25 cellular contexts compared by ENCODE assay signal in genomic region chr3:10932596-10932995, GRCh38. TPM values are rescaled to one million over a fixed set of nuclear protein-coding genes. Genes with fewer than 3 reads are reported as not detected.
"Had no signal": no experiment of that assay in that cellular context is flagged by ENCODE, and none has a peak within 500 bp of the region (broad histone marks: within the 10 kb centered on the region; RNA-seq: fewer than 3 reads in every experiment).

No MANE protein-coding gene starts in this region.

- H2AFZ ChIP-seq: hepatocyte had no signal

- H3K4me2 ChIP-seq: hepatocyte had no signal

- H3K4me3 Mint-ChIP-seq: activated B cell treated with CpG ODN at 0.5 μM for 24 hours; activated CD4-positive, alpha-beta T cell treated with anti-CD3 and anti-CD28 coated beads for 36 hours; activated naive CD4-positive, alpha-beta T cell treated with anti-CD3 and anti-CD28 coated beads, Interleukin-2, amount 10 ng/mL, durations not matched to agents 7 days and 5 days; dendritic cell treated with granulocyte-macrophage colony-stimulating factor and Interleukin-4, amounts not matched to agents 40 ng/mL and 50 ng/mL, for 4 days; immature natural killer cell; nephron progenitor cell; T-helper 17 cell had no signal

- DNase-seq: activated B cell treated with CpG ODN at 0.5 μM for 24 hours; activated CD4-positive, alpha-beta T cell treated with anti-CD3 and anti-CD28 coated beads for 36 hours; activated CD4-positive, alpha-beta T cell treated with anti-CD3 and anti-CD28 coated beads, Interleukin-2, amount 50 U/mL, for 48 hours; activated naive CD4-positive, alpha-beta T cell treated with anti-CD3 and anti-CD28 coated beads, Interleukin-2, amount 10 ng/mL, durations not matched to agents 7 days and 5 days; activated T-cell treated with anti-CD3 and anti-CD28 coated beads, Interleukin-2, amount 50 U/mL, for 48 hours; anterior cingulate cortex; effector CD8-positive, alpha-beta T cell; glutamatergic neuron; immature natural killer cell; kidney glomerular epithelial cell; left lung; nephron progenitor cell; occipital lobe; stimulated activated CD4-positive, alpha-beta T cell treated with anti-CD3 and anti-CD28 coated beads, Interleukin-4, amount 100 ng/mL, for 1 hour; stimulated activated naive CD4-positive, alpha-beta T cell treated with Interleukin-2 at 50 U/mL for 16 hours; SW 1271; T-helper 17 cell; upper lobe of left lung had no signal

- H3K27me3 ChIP-seq: cardiac muscle cell, hepatocyte, left lung, upper lobe of left lung had no signal

- H3K4me1 ChIP-seq: body of pancreas, left lung, upper lobe of left lung had no signal

- H3K27me3 Mint-ChIP-seq: activated CD4-positive, alpha-beta T cell treated with anti-CD3 and anti-CD28 coated beads for 36 hours; activated naive CD4-positive, alpha-beta T cell treated with anti-CD3 and anti-CD28 coated beads, Interleukin-2, amount 10 ng/mL, durations not matched to agents 7 days and 5 days had no signal

- ATAC-seq: activated CD4-positive, alpha-beta T cell treated with anti-CD3 and anti-CD28 coated beads for 36 hours; body of pancreas; esophagus mucosa; left lung; T-helper 17 cell had no signal

- H3K4me3 ChIP-seq: body of pancreas, cardiac muscle cell, hepatocyte, left lung, thoracic aorta, upper lobe of left lung had no signal

- H3K79me2 ChIP-seq: hepatocyte had no signal

- H3K36me3 ChIP-seq: cardiac muscle cell, left lung, thoracic aorta, upper lobe of left lung had no signal

- H3K27ac ChIP-seq: body of pancreas, cardiac muscle cell, hepatocyte, left lung, thoracic aorta, upper lobe of left lung had no signal

- H3K9me3 Mint-ChIP-seq: activated B cell treated with CpG ODN at 0.5 μM for 24 hours; activated naive CD4-positive, alpha-beta T cell treated with anti-CD3 and anti-CD28 coated beads, Interleukin-2, amount 10 ng/mL, durations not matched to agents 7 days and 5 days; dendritic cell treated with granulocyte-macrophage colony-stimulating factor and Interleukin-4, amounts not matched to agents 40 ng/mL and 50 ng/mL, for 4 days; nephron progenitor cell had no signal

- H3K27ac Mint-ChIP-seq: activated B cell treated with CpG ODN at 0.5 μM for 24 hours; activated CD4-positive, alpha-beta T cell treated with anti-CD3 and anti-CD28 coated beads for 36 hours; activated naive CD4-positive, alpha-beta T cell treated with anti-CD3 and anti-CD28 coated beads, Interleukin-2, amount 10 ng/mL, durations not matched to agents 7 days and 5 days; dendritic cell treated with granulocyte-macrophage colony-stimulating factor and Interleukin-4, amounts not matched to agents 40 ng/mL and 50 ng/mL, for 4 days; immature natural killer cell; nephron progenitor cell; T-helper 17 cell had no signal

- H3K9me3 ChIP-seq: body of pancreas, left lung, thoracic aorta, upper lobe of left lung had no signal

- H3K4me1 Mint-ChIP-seq: activated B cell treated with CpG ODN at 0.5 μM for 24 hours; activated CD4-positive, alpha-beta T cell treated with anti-CD3 and anti-CD28 coated beads for 36 hours; activated naive CD4-positive, alpha-beta T cell treated with anti-CD3 and anti-CD28 coated beads, Interleukin-2, amount 10 ng/mL, durations not matched to agents 7 days and 5 days; immature natural killer cell; nephron progenitor cell had no signal

- H3K36me3 Mint-ChIP-seq: activated naive CD4-positive, alpha-beta T cell treated with anti-CD3 and anti-CD28 coated beads, Interleukin-2, amount 10 ng/mL, durations not matched to agents 7 days and 5 days; immature natural killer cell had no signal

RNA-seq across cellular contexts. Expression of gene SLC6A1, which starts 60.0 kb away (rescaled TPM):
- total RNA-seq: activated B cell treated with CpG ODN at 0.5 μM for 24 hours; activated CD4-positive, alpha-beta T cell treated with anti-CD3 and anti-CD28 coated beads for 36 hours; activated CD8-positive, alpha-beta memory T cell treated with anti-CD3 and anti-CD28 coated beads for 36 hours; cardiac muscle cell; T-helper 17 cell had no signal
- polyA plus RNA-seq: cardiac muscle cell, immature natural killer cell had no signal
